17 cellular contexts compared by ENCODE assay signal in the genomic region with DNA sequence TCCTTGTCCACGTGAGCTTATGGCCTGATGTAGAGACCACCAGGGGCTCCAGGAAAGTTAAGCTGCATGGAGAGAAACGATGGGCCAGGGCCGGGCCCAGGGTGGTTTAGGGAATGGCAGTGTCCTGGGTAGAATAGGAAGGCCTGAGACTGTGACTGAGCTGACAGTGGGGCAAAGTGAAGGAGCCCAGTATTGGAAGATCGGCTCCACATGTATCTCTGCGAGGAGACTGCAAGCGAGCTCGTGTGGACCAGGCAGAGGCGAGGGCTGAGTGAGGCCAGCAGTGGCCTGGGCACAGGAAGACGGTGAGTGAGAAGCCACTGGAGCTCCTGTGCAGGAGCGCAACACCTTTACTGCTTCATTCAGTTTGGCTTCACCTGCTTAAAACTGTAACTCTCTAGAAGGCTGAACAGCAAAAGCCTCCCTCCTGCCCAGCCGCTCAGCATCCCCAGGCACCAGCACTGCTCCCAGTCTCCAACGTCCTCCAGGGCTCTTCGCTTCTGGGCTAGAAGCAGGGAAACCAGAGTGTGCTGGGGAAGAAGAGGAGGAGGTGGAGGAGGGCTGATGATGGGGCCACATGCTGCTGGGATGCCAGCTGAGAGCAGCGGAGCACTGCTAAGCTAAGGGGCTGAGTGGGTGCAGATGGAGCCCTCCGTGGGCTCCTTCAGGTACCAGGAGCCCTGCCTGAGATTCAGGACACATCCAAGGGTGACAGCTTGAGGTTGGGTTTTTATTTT. TPM values are rescaled to one million over a fixed set of nuclear protein-coding genes. Genes with fewer than 3 reads are reported as not detected.
DNase-seq lines count a peak whose midpoint lies in the region; ATAC-seq and TF ChIP-seq lines count a peak whose summit lies in the region.
"Had no signal": no experiment of that assay in that cellular context is flagged by ENCODE, and none has a peak within 500 bp of the region (broad histone marks: within the 10 kb centered on the region; RNA-seq: fewer than 3 reads in every experiment).

No MANE protein-coding gene starts in this region.

- no peak overlapping the region for H3K4me3 ChIP-seq in NB4 (ENCODE audit: low read depth, low read length)
- H3K4me3 ChIP-seq: left lung, upper lobe of left lung had no signal

- no peak for TF ChIP-seq POLR2A in NB4 (IDR thresholded peaks at IDR 0.05; ENCODE audit: extremely low read depth, insufficient read length)

- no peaks in the 10 kb centered on the region for H3K9me3 Mint-ChIP-seq in activated naive CD4-positive, alpha-beta T cell treated with anti-CD3 and anti-CD28 coated beads, Interleukin-2, amount 50 U/mL, for 72 hours
- peaks cover 7% of the 10 kb centered on the region for H3K9me3 Mint-ChIP-seq in glutamatergic neuron (ENCODE audit: unreplicated experiment)
- no peaks in the 10 kb centered on the region for H3K9me3 Mint-ChIP-seq in stimulated activated naive B cell treated with anti-CD40 and anti-IgM and Interleukin-4, amounts not matched to agents 10 μg/mL and 1 μg/mL and 100 μg/mL, for 72 hours
- H3K9me3 Mint-ChIP-seq: naive thymus-derived CD8-positive, alpha-beta T cell; stimulated activated naive CD8-positive, alpha-beta T cell treated with anti-CD3 and anti-CD28 coated beads, Interleukin-15, Interleukin-2, amounts not matched to agents 100 ng/mL and 50 ng/mL, for 24 hours had no signal

- peaks cover 18% of the 10 kb centered on the region for H3K4me1 Mint-ChIP-seq in glutamatergic neuron (ENCODE audit: low read depth, unreplicated experiment)
- no peaks in the 10 kb centered on the region for H3K4me1 Mint-ChIP-seq in stimulated activated naive B cell treated with anti-CD40 and anti-IgM and Interleukin-4, amounts not matched to agents 10 μg/mL and 1 μg/mL and 100 μg/mL, for 72 hours
- H3K4me1 Mint-ChIP-seq: naive thymus-derived CD8-positive, alpha-beta T cell had no signal

- H3K36me3 Mint-ChIP-seq in activated naive CD4-positive, alpha-beta T cell treated with anti-CD3 and anti-CD28 coated beads, Interleukin-2, amount 50 U/mL, for 72 hours, result no peaks in the 10 kb centered on the region
- H3K36me3 Mint-ChIP-seq in glutamatergic neuron (ENCODE audit: unreplicated experiment), result peaks cover 4% of the 10 kb centered on the region
- peaks cover 23 to 48% of the 10 kb centered on the region in 2 donors for H3K36me3 Mint-ChIP-seq in stimulated activated naive B cell treated with anti-CD40 and anti-IgM and Interleukin-4, amounts not matched to agents 10 μg/mL and 1 μg/mL and 100 μg/mL, for 72 hours

- H3K27ac Mint-ChIP-seq in activated naive CD4-positive, alpha-beta T cell treated with anti-CD3 and anti-CD28 coated beads, Interleukin-2, amount 50 U/mL, for 72 hours, result peak overlapping the region; percentile 37 to 92
- H3K27ac Mint-ChIP-seq in glutamatergic neuron (ENCODE audit: unreplicated experiment), result peak overlapping the region; percentile 59
- peak overlapping the region; percentile 91 for H3K27ac Mint-ChIP-seq in stimulated activated naive B cell treated with anti-CD40 and anti-IgM and Interleukin-4, amounts not matched to agents 10 μg/mL and 1 μg/mL and 100 μg/mL, for 72 hours

- DNase-seq in activated naive CD4-positive, alpha-beta T cell treated with anti-CD3 and anti-CD28 coated beads, Interleukin-2, amount 50 U/mL, for 72 hours (ENCODE audit: low spot score in 2 of 2), result no peak
- no peak for DNase-seq in activated naive CD4-positive, alpha-beta T cell treated with anti-CD3 and anti-CD28 coated beads, Interleukin-2, amount 50 U/mL, for 16 hours
- DNase-seq in NB4 (ENCODE audit: low read depth) (peak; percentile 19), glutamatergic neuron (no peak), NCI-H1694 (lab: John Stamatoyannopoulos, UW) (no peak)
- DNase-seq in stimulated activated naive B cell treated with anti-CD40 and anti-IgM and Interleukin-4, amounts not matched to agents 10 μg/mL and 1 μg/mL and 100 μg/mL, for 72 hours, result no peak
- DNase-seq: foreskin melanocyte; MV-4-11; naive thymus-derived CD8-positive, alpha-beta T cell; NCI-H526 treated with DMSO at 0.1 percent for 48 hours; stimulated activated CD4-positive, alpha-beta T cell treated with anti-CD3 and anti-CD28 coated beads, Interleukin-12 subunit alpha, Interleukin-12 subunit beta, amount 100 ng/mL, for 4 hours had no signal

- H3K27me3 Mint-ChIP-seq in glutamatergic neuron (ENCODE audit: unreplicated experiment), result peaks cover 2% of the 10 kb centered on the region
- H3K27me3 Mint-ChIP-seq in stimulated activated naive B cell treated with anti-CD40 and anti-IgM and Interleukin-4, amounts not matched to agents 10 μg/mL and 1 μg/mL and 100 μg/mL, for 72 hours, result no peaks in the 10 kb centered on the region
- H3K27me3 Mint-ChIP-seq: naive thymus-derived CD8-positive, alpha-beta T cell; stimulated activated naive CD8-positive, alpha-beta T cell treated with anti-CD3 and anti-CD28 coated beads, Interleukin-15, Interleukin-2, amounts not matched to agents 100 ng/mL and 50 ng/mL, for 24 hours had no signal

- TF ChIP-seq CTCF in NB4 (IDR thresholded peaks at IDR 0.05; ENCODE audit: low read depth, low read length) (no peak), glutamatergic neuron (IDR thresholded peaks at IDR 0.05; ENCODE audit: partially characterized antibody, unreplicated experiment) (no peak)

- ATAC-seq in activated naive CD4-positive, alpha-beta T cell treated with anti-CD3 and anti-CD28 coated beads, Interleukin-2, amount 50 U/mL, for 72 hours, result peak in 1 of 2 donors; percentile 3
- no peak for ATAC-seq in stimulated activated naive B cell treated with anti-CD40 and anti-IgM and Interleukin-4, amounts not matched to agents 10 μg/mL and 1 μg/mL and 100 μg/mL, for 72 hours (replicated peaks)
- no peak for ATAC-seq in GM19023 (IDR thresholded peaks at IDR 0.05; ENCODE audit: unreplicated experiment)
- ATAC-seq in GM19328 (IDR thresholded peaks at IDR 0.05; ENCODE audit: unreplicated experiment), result no peak
- ATAC-seq: naive thymus-derived CD8-positive, alpha-beta T cell had no signal

- no peak overlapping the region for H3K4me3 Mint-ChIP-seq in glutamatergic neuron (ENCODE audit: unreplicated experiment)
- H3K4me3 Mint-ChIP-seq in stimulated activated naive B cell treated with anti-CD40 and anti-IgM and Interleukin-4, amounts not matched to agents 10 μg/mL and 1 μg/mL and 100 μg/mL, for 72 hours, result no peak overlapping the region
- H3K4me3 Mint-ChIP-seq: naive thymus-derived CD8-positive, alpha-beta T cell; stimulated activated naive CD8-positive, alpha-beta T cell treated with anti-CD3 and anti-CD28 coated beads, Interleukin-15, Interleukin-2, amounts not matched to agents 100 ng/mL and 50 ng/mL, for 24 hours had no signal

RNA-seq across cellular contexts. Expression of a gene that starts 13.5 kb away (rescaled TPM):
- 100 to 1,000 TPM; 226 to 295 TPM for total RNA-seq in activated naive CD4-positive, alpha-beta T cell treated with anti-CD3 and anti-CD28 coated beads, Interleukin-2, amount 50 U/mL, for 72 hours
- total RNA-seq in glutamatergic neuron (ENCODE audit: unreplicated experiment), result 47.2 TPM

RNA-seq across cellular contexts. Expression of a gene that starts 21.8 kb away (rescaled TPM):
- total RNA-seq in activated naive CD4-positive, alpha-beta T cell treated with anti-CD3 and anti-CD28 coated beads, Interleukin-2, amount 50 U/mL, for 72 hours, result 100 to 1,000 TPM; 139 to 236 TPM
- 136 TPM for total RNA-seq in glutamatergic neuron (ENCODE audit: unreplicated experiment)

RNA-seq across cellular contexts. Expression of a gene that starts 42.2 kb away (rescaled TPM):
- total RNA-seq in activated naive CD4-positive, alpha-beta T cell treated with anti-CD3 and anti-CD28 coated beads, Interleukin-2, amount 50 U/mL, for 72 hours, result under 1 TPM in 1 of 2 donors, not detected in 1; 0.11 TPM
- 0.22 TPM for total RNA-seq in glutamatergic neuron (ENCODE audit: unreplicated experiment)
- total RNA-seq: A673 had no signal

RNA-seq across cellular contexts. Expression of a gene that starts 48.4 kb away (rescaled TPM):
- 10 to 100 TPM in 1 of 2 donors, 1 to 10 TPM in 1; 7.7 to 23.6 TPM for total RNA-seq in activated naive CD4-positive, alpha-beta T cell treated with anti-CD3 and anti-CD28 coated beads, Interleukin-2, amount 50 U/mL, for 72 hours
- total RNA-seq in glutamatergic neuron (ENCODE audit: unreplicated experiment), result 0.86 TPM
